8 cellular contexts compared by ENCODE assay signal in genomic region chr13:42271337-42272114, GRCh38. TPM values are rescaled to one million over a fixed set of nuclear protein-coding genes. Genes with fewer than 3 reads are reported as not detected.
DNase-seq lines count a peak whose midpoint lies in the region; ATAC-seq and TF ChIP-seq lines count a peak whose summit lies in the region.

No MANE protein-coding gene starts in this region.

- TF ChIP-seq CTCF in esophagus muscularis mucosa (IDR thresholded peaks at IDR 0.05), result no peak

- H3K9me3 ChIP-seq in esophagus muscularis mucosa, result no peaks in the 10 kb centered on the region
- H3K9me3 ChIP-seq in muscle layer of colon (ENCODE audit: low read length), result no peaks in the 10 kb centered on the region

- WGBS in esophagus muscularis mucosa, result 6% methylated on average over 38 of the region's 57 CpGs

- H3K4me1 ChIP-seq in esophagus muscularis mucosa (peaks cover 7 to 34% (median 27%) of the 10 kb centered on the region in 4 donors), muscle layer of colon (ENCODE audit: insufficient read depth, low read length) (peaks cover 29% of the 10 kb centered on the region)

- H3K4me3 ChIP-seq in esophagus muscularis mucosa (peak overlapping the region; percentile 90 to 98 (median 94)), muscle layer of colon (ENCODE audit: low read depth in 1 of 2, low read length in 2 of 2) (peak overlapping the region; percentile 61 to 90)

- in situ Hi-C loops in KBM-7 (cut with MboI; ENCODE audit: low pct_unique_long_range_greater_than_20kb, low sequenced_read_pairs), result no loop called here

- H3K27ac ChIP-seq in esophagus muscularis mucosa (replicated peaks in 1 of 4) (peak overlapping the region; percentile 89 to 97 (median 92)), muscle layer of colon (ENCODE audit: low read depth, low read length) (peak overlapping the region; percentile 89)

- DNase-seq in DMS53 treated with DMSO at 0.1 percent for 48 hours (lab: John Stamatoyannopoulos, UW; ENCODE audit: unreplicated experiment) (peak; percentile 90), KBM-7 (peak; percentile 99), esophagus muscularis mucosa (ENCODE audit: extremely low spot score) (peak; percentile 99)
- DNase-seq in activated T-cell treated with anti-CD3 and anti-CD28 coated beads, Interleukin-2, amount 50 U/mL, for 48 hours, result peak; percentile 94 to 96
- peak; percentile 76 to 81 for DNase-seq in stimulated activated CD8-positive, alpha-beta memory T cell treated with anti-CD3 and anti-CD28 coated beads, Interleukin-7, amount 100 ng/mL, for 1 hour (ENCODE audit: low read depth in 2 of 2)

- no peak for TF ChIP-seq POLR2A in esophagus muscularis mucosa (IDR thresholded peaks at IDR 0.05; ENCODE audit: low read depth)

- peak overlapping the region; percentile 61 for H3K9ac ChIP-seq in muscle layer of colon (ENCODE audit: low read length)

- intact Hi-C loops in esophagus muscularis mucosa (cut with DNase I), result no loop called here

- H3K27me3 ChIP-seq in esophagus muscularis mucosa (peaks cover 0 to 4% (median 0%) of the 10 kb centered on the region in 4 donors), muscle layer of colon (ENCODE audit: control insufficient read depth in 1 of 2, insufficient read depth in 2 of 2, low read length in 2 of 2) (no peaks in the 10 kb centered on the region)

- TF ChIP-seq EP300 in esophagus muscularis mucosa (IDR thresholded peaks at IDR 0.05), result no peak

- H3K36me3 ChIP-seq in esophagus muscularis mucosa (no peaks in the 10 kb centered on the region), muscle layer of colon (ENCODE audit: insufficient read depth, low read length) (no peaks in the 10 kb centered on the region)

- peak; percentile 77 for ATAC-seq in GM21723 (IDR thresholded peaks at IDR 0.05; ENCODE audit: unreplicated experiment)

TF ChIP-seq in PFSK-1, 5 proteins besides CTCF, POLR2A, EP300 and RAD21:
- TF ChIP-seq FOXP2 (optimal IDR thresholded peaks at IDR 0.05; ENCODE audit: borderline replicate concordance, extremely low read depth, extremely low read length, insufficient read depth) (no peak), SIN3A (IDR thresholded peaks at IDR 0.05; ENCODE audit: borderline replicate concordance, insufficient read depth, low read length) (peak; percentile 92; the same call in 1 of the 2 replicates), POLR2AphosphoS5 (IDR thresholded peaks at IDR 0.05; ENCODE audit: low read depth, low read length) (peak; percentile 41; the same call in 1 of the 2 replicates), TAF1 (IDR thresholded peaks at IDR 0.05; ENCODE audit: borderline replicate concordance, insufficient read depth, low read length) (no peak)
- TF ChIP-seq, protein P1, sequence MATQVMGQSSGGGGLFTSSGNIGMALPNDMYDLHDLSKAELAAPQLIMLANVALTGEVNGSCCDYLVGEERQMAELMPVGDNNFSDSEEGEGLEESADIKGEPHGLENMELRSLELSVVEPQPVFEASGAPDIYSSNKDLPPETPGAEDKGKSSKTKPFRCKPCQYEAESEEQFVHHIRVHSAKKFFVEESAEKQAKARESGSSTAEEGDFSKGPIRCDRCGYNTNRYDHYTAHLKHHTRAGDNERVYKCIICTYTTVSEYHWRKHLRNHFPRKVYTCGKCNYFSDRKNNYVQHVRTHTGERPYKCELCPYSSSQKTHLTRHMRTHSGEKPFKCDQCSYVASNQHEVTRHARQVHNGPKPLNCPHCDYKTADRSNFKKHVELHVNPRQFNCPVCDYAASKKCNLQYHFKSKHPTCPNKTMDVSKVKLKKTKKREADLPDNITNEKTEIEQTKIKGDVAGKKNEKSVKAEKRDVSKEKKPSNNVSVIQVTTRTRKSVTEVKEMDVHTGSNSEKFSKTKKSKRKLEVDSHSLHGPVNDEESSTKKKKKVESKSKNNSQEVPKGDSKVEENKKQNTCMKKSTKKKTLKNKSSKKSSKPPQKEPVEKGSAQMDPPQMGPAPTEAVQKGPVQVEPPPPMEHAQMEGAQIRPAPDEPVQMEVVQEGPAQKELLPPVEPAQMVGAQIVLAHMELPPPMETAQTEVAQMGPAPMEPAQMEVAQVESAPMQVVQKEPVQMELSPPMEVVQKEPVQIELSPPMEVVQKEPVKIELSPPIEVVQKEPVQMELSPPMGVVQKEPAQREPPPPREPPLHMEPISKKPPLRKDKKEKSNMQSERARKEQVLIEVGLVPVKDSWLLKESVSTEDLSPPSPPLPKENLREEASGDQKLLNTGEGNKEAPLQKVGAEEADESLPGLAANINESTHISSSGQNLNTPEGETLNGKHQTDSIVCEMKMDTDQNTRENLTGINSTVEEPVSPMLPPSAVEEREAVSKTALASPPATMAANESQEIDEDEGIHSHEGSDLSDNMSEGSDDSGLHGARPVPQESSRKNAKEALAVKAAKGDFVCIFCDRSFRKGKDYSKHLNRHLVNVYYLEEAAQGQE (IDR thresholded peaks at IDR 0.05; ENCODE audit: insufficient read depth in 1 of 2, low read depth in 2 of 2, low read length in 2 of 2), result no peak

RNA-seq across cellular contexts. Expression of gene AKAP11, which starts 0.4 kb away (rescaled TPM):
- polyA plus RNA-seq in PFSK-1 (2012; ENCODE audit: insufficient read length, low read depth), result 3.8 TPM
- 10 to 100 TPM; 36.1 to 43.4 (median 39.6) TPM for total RNA-seq in esophagus muscularis mucosa

Comparison
In these comparisons a context has a peak if more than half of its experiments do, and no peak if none do; other contexts are left out.
1. Peak in every context shown above with its lines: DNase-seq, ATAC-seq, H3K4me3 ChIP-seq and H3K27ac ChIP-seq.